In the genomic region with DNA sequence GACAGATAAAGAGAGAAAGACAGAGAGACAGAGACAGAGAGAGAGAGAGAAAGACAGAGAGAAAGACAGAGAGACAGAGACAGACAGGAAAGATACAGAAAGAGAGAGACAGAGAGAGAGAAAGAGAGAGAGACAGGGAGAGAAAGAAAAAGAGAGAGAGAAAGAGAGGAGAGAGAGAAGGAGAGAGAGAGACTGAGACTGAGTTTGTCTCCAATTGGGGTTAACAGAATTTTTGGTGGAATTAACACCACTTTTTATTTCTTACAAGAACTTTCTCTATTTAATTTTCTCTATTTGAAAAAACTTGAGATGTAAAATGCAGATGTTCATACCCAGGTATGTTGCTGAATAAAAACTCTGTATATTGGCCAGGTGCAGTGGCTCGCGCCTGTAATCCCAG, we compare ENCODE assay signal across 4 cellular contexts. TPM values are rescaled to one million over a fixed set of nuclear protein-coding genes. Genes with fewer than 3 reads are reported as not detected.
"Had no signal": no experiment of that assay in that cellular context is flagged by ENCODE, and none has a peak within 500 bp of the region (broad histone marks: within the 10 kb centered on the region; RNA-seq: fewer than 3 reads in every experiment).

No MANE protein-coding gene starts in this region.

- ATAC-seq: GM12878 had no signal

- H3K4me3 ChIP-seq: GM12878 had no signal

- DNase-seq: GDM1, GF-D8 had no signal

RNA-seq across cellular contexts. Expression of a gene that starts 56.6 kb away (rescaled TPM):
- total RNA-seq: G401, GM12878 had no signal
